Comparison of ENCODE assay signal across 19 cellular contexts in genomic region chr5:38226091-38226490, GRCh38.
"Had no signal": no experiment of that assay in that cellular context is flagged by ENCODE, and none has a peak within 500 bp of the region (broad histone marks: within the 10 kb centered on the region; RNA-seq: fewer than 3 reads in every experiment).

No MANE protein-coding gene starts in this region.

- H3K9me3 ChIP-seq: SJSA1 had no signal

- H3K4me3 ChIP-seq: SJSA1, SK-N-MC had no signal

- H3K27ac ChIP-seq: HL-60, SJSA1, SK-N-MC had no signal

- DNase-seq: KBM-7, MM.1S, NCI-H1092 treated with DMSO at 0.1 percent for 48 hours, NCI-H1436, NCI-H187, NCI-H2029, NCI-H2081 treated with DMSO at 0.1 percent for 48 hours, NCI-H2171, NCI-H345, NCI-H446 treated with DMSO at 0.1 percent for 48 hours, NCI-H510A treated with DMSO at 0.1 percent for 48 hours, NCI-H526, Right ventricle myocardium superior, RPMI8226, SIG-M5, T-helper 1 cell had no signal

- H3K36me3 ChIP-seq: SJSA1 had no signal

- H3K4me1 ChIP-seq: SJSA1 had no signal
